In the genomic region with DNA sequence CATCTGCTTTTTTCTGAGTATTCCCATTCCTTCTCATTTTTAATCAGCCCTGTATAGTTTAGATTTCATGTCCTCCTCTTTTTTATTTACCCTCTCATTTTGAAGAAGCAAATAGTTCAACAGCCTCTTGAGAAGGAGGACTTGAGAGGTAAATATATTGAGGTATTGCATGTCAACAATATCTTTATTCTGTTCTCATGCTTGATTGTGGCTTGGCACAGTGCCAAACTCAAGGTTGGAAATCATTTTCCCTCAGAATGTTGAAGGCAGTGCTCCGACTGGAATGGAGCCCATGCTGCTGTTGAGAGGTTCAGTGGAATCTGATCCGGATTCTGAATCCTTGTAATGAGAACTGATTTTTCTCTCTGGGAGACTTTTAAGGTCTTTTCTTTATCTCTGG, we compare ENCODE assay signal across 13 cellular contexts. TPM values are rescaled to one million over a fixed set of nuclear protein-coding genes. Genes with fewer than 3 reads are reported as not detected.
DNase-seq lines count a peak whose midpoint lies in the region; ATAC-seq lines count a peak whose summit lies in the region.
"Had no signal": no experiment of that assay in that cellular context is flagged by ENCODE, and none has a peak within 500 bp of the region (broad histone marks: within the 10 kb centered on the region; RNA-seq: fewer than 3 reads in every experiment).

No MANE protein-coding gene starts in this region.

- ATAC-seq in GM18520 (IDR thresholded peaks at IDR 0.05; ENCODE audit: unreplicated experiment) = no peak
- ATAC-seq: naive thymus-derived CD4-positive, alpha-beta T cell had no signal

- in situ Hi-C loops in SK-MEL-5 (cut with HindIII; ENCODE audit: low pct_unique_long_range_greater_than_20kb, low sequenced_read_pairs) = no loop called here

- peak; percentile 22 for DNase-seq in DMS153 treated with DMSO at 0.1 percent for 48 hours (lab: John Stamatoyannopoulos, UW; ENCODE audit: unreplicated experiment)
- DNase-seq in NCI-H1105 treated with DMSO at 0.1 percent for 48 hours (lab: John Stamatoyannopoulos, UW) = peak; percentile 87
- DNase-seq in SK-MEL-5 (ENCODE audit: low read depth, low spot score) = peak; percentile 55
- DNase-seq in kidney tubule cell (ENCODE audit: low spot score) = peak; percentile 35
- DNase-seq in HUDEP-2 (lab: John Stamatoyannopoulos, UW; ENCODE audit: unreplicated experiment in 76 of 76) = no peak
- DNase-seq in stimulated activated CD4-positive, alpha-beta T cell treated with anti-CD3 and anti-CD28 coated beads, Interleukin-4, amount 100 ng/mL, for 1 hour = no peak
- no peak for DNase-seq in DMS114 treated with DMSO at 0.1 percent for 48 hours (lab: John Stamatoyannopoulos, UW; ENCODE audit: unreplicated experiment)
- DNase-seq: activated T-cell treated with anti-CD3 and anti-CD28 coated beads for 4 hours; caudate nucleus; H7; naive thymus-derived CD4-positive, alpha-beta T cell; Peyer's patch had no signal

RNA-seq across cellular contexts. Expression of gene GALNT3, which starts 31.0 kb away (rescaled TPM):
- 75.9 and 89.9 TPM in 2 replicates for total RNA-seq in SK-MEL-5 (2014; rRNA removed; shearing (Covaris generic))
- 23.1 and 32.8 TPM in 2 replicates for polyA plus RNA-seq in SK-MEL-5 (2015; cell fraction: cytosol; rRNA removed)
- polyA plus RNA-seq in SK-MEL-5 (2015; cell fraction: nucleus; rRNA removed) = 57.6 and 106 TPM in 2 replicates
- polyA plus RNA-seq: naive thymus-derived CD4-positive, alpha-beta T cell had no signal

Comparison
In these comparisons a context has a peak if more than half of its experiments do, and no peak if none do; other contexts are left out.
1. DNase-seq: peak in DMS153 treated with DMSO at 0.1 percent for 48 hours (single experiment), NCI-H1105 treated with DMSO at 0.1 percent for 48 hours (single experiment), SK-MEL-5 (single experiment) and kidney tubule cell (single experiment); none in HUDEP-2 (0 of 76), stimulated activated CD4-positive, alpha-beta T cell treated with anti-CD3 and anti-CD28 coated beads, Interleukin-4, amount 100 ng/mL, for 1 hour (single experiment) and DMS114 treated with DMSO at 0.1 percent for 48 hours (single experiment).